ENCODE assay signal across 1 cellular context in the genomic region with DNA sequence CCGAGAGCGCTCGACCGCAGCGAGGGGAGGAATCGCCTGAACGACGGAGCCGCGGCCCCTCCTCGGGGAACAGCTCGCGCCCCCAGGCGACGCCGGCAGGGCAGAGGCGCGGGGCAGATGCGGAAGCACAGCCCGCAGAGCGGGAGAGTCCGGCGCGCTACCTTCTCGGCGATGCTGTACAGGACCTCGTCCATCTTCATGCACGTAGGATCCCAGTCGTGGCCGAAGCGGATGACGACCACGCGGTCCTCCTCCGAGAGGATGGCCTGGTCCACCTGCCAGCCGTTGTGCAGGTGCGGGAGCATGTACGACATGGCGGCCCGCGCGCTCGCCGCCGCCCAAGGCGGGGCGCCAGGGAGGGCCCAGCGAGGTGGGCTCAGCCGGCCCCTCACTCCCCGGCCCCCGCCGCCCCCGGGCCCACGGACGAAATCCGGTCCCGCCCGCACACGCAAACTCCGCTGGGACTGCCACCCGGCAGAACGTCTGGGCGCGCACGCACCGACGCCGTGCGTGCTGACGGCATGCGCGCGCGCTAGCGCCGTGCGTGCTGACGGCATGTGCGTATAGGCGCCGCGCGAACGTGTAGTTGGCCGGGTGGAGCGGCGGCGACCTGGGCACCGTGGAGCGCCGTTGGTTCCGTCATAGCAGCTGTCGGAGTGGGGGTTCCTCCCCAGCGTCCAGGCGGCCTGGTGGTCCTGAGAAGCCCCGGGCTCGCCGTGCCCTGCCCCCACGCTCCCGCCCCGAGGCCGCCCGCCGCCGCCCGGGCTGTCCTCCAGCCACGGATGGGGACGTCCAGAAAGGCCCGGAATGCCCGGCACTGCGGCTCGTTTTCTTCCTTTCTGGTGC.
TF ChIP-seq lines count a peak whose summit lies in the region.

A gene with protein sequence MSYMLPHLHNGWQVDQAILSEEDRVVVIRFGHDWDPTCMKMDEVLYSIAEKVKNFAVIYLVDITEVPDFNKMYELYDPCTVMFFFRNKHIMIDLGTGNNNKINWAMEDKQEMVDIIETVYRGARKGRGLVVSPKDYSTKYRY (minus strand): TSS at position 485 of the 846 bp plus-strand sequence. CDS start 171 bp downstream, at position 314.

TF ChIP-seq in HepG2, 621 proteins besides CTCF, POLR2A, EP300 and RAD21 (continued from another document and continues in another):
- no peak for TF ChIP-seq SSRP1 (CRISPR knock-in tag; IDR thresholded peaks at IDR 0.05)
- TF ChIP-seq ZFP36L1 (CRISPR knock-in tag; IDR thresholded peaks at IDR 0.05): peak; percentile 67; the same call in 1 of the 2 replicates
- peak; percentile 37; the same call in 1 of the 2 replicates for TF ChIP-seq ZNF160 (CRISPR knock-in tag; IDR thresholded peaks at IDR 0.05)
- peak; percentile 80 for TF ChIP-seq RFXAP (CRISPR knock-in tag; IDR thresholded peaks at IDR 0.05; ENCODE audit: borderline replicate concordance)
- TF ChIP-seq STAG1 (CRISPR knock-in tag; IDR thresholded peaks at IDR 0.05): peak; percentile 51
- TF ChIP-seq, protein P1, sequence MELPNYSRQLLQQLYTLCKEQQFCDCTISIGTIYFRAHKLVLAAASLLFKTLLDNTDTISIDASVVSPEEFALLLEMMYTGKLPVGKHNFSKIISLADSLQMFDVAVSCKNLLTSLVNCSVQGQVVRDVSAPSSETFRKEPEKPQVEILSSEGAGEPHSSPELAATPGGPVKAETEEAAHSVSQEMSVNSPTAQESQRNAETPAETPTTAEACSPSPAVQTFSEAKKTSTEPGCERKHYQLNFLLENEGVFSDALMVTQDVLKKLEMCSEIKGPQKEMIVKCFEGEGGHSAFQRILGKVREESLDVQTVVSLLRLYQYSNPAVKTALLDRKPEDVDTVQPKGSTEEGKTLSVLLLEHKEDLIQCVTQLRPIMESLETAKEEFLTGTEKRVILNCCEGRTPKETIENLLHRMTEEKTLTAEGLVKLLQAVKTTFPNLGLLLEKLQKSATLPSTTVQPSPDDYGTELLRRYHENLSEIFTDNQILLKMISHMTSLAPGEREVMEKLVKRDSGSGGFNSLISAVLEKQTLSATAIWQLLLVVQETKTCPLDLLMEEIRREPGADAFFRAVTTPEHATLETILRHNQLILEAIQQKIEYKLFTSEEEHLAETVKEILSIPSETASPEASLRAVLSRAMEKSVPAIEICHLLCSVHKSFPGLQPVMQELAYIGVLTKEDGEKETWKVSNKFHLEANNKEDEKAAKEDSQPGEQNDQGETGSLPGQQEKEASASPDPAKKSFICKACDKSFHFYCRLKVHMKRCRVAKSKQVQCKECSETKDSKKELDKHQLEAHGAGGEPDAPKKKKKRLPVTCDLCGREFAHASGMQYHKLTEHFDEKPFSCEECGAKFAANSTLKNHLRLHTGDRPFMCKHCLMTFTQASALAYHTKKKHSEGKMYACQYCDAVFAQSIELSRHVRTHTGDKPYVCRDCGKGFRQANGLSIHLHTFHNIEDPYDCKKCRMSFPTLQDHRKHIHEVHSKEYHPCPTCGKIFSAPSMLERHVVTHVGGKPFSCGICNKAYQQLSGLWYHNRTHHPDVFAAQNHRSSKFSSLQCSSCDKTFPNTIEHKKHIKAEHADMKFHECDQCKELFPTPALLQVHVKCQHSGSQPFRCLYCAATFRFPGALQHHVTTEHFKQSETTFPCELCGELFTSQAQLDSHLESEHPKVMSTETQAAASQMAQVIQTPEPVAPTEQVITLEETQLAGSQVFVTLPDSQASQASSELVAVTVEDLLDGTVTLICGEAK (IDR thresholded peaks at IDR 0.05): no peak
- TF ChIP-seq, protein P1 (CRISPR knock-in tag; IDR thresholded peaks at IDR 0.05): peak; percentile 76
- TF ChIP-seq, protein P2, sequence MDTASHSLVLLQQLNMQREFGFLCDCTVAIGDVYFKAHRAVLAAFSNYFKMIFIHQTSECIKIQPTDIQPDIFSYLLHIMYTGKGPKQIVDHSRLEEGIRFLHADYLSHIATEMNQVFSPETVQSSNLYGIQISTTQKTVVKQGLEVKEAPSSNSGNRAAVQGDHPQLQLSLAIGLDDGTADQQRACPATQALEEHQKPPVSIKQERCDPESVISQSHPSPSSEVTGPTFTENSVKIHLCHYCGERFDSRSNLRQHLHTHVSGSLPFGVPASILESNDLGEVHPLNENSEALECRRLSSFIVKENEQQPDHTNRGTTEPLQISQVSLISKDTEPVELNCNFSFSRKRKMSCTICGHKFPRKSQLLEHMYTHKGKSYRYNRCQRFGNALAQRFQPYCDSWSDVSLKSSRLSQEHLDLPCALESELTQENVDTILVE (CRISPR knock-in tag; IDR thresholded peaks at IDR 0.05): peak; percentile 63; the same call in 1 of the 2 replicates
- peak in 1 of 2 experiments; percentile 63; a peak in 1 of 4 replicates for TF ChIP-seq KLF16 (CRISPR knock-in tag; IDR thresholded peaks at IDR 0.05)
- peak; percentile 88; the same call in 1 of the 2 replicates for TF ChIP-seq ZNF563 (CRISPR knock-in tag; IDR thresholded peaks at IDR 0.05)
- peak; percentile 34; the same call in 1 of the 2 replicates for TF ChIP-seq RFXANK (CRISPR knock-in tag; IDR thresholded peaks at IDR 0.05)
- TF ChIP-seq, protein P3, sequence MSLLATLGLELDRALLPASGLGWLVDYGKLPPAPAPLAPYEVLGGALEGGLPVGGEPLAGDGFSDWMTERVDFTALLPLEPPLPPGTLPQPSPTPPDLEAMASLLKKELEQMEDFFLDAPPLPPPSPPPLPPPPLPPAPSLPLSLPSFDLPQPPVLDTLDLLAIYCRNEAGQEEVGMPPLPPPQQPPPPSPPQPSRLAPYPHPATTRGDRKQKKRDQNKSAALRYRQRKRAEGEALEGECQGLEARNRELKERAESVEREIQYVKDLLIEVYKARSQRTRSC (CRISPR knock-in tag; IDR thresholded peaks at IDR 0.05; ENCODE audit: low read depth): 0 out of 2 replicates have a peak, but pooled peaks have one; percentile 46
- TF ChIP-seq KDM1A (CRISPR knock-in tag; IDR thresholded peaks at IDR 0.05): no peak
- TF ChIP-seq REPIN1 (CRISPR knock-in tag; IDR thresholded peaks at IDR 0.05; ENCODE audit: borderline replicate concordance, low read depth): peak; percentile 67; the same call in 1 of the 2 replicates
- TF ChIP-seq GABPA (IDR thresholded peaks at IDR 0.05; ENCODE audit: low read depth, low read length): no peak
- no peak for TF ChIP-seq GABPA (CRISPR knock-in tag; IDR thresholded peaks at IDR 0.05; ENCODE audit: low read depth)
- TF ChIP-seq ZMYM4 (CRISPR knock-in tag; IDR thresholded peaks at IDR 0.05): peak; percentile 73; the same call in 1 of the 2 replicates
- TF ChIP-seq HNRNPK (IDR thresholded peaks at IDR 0.05; ENCODE audit: low read depth, low read length, poor library complexity, severe bottlenecking): peak; percentile 41
- TF ChIP-seq, protein P4, sequence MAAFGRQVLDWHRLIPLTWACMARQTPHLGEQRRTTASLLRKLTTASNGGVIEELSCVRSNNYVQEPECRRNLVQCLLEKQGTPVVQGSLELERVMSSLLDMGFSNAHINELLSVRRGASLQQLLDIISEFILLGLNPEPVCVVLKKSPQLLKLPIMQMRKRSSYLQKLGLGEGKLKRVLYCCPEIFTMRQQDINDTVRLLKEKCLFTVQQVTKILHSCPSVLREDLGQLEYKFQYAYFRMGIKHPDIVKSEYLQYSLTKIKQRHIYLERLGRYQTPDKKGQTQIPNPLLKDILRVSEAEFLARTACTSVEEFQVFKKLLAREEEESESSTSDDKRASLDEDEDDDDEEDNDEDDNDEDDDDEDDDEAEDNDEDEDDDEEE (CRISPR knock-in tag; IDR thresholded peaks at IDR 0.05): peak; percentile 65; the same call in 1 of the 2 replicates
- TF ChIP-seq, protein P5, sequence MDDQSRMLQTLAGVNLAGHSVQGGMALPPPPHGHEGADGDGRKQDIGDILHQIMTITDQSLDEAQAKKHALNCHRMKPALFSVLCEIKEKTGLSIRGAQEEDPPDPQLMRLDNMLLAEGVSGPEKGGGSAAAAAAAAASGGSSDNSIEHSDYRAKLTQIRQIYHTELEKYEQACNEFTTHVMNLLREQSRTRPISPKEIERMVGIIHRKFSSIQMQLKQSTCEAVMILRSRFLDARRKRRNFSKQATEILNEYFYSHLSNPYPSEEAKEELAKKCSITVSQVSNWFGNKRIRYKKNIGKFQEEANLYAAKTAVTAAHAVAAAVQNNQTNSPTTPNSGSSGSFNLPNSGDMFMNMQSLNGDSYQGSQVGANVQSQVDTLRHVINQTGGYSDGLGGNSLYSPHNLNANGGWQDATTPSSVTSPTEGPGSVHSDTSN (CRISPR knock-in tag; IDR thresholded peaks at IDR 0.05; ENCODE audit: borderline replicate concordance): peak; percentile 26; the same call in 1 of the 2 replicates
- TF ChIP-seq RELA (CRISPR knock-in tag; IDR thresholded peaks at IDR 0.05): 0 out of 2 replicates have a peak, but pooled peaks have one; percentile 12
- TF ChIP-seq ISX (CRISPR knock-in tag; conservative IDR thresholded peaks at IDR 0.05): 0 out of 2 replicates have a peak, but pooled peaks have one; percentile 38
- peak; percentile 95 for TF ChIP-seq HDAC1 (CRISPR knock-in tag; IDR thresholded peaks at IDR 0.05)
- TF ChIP-seq, protein P6, sequence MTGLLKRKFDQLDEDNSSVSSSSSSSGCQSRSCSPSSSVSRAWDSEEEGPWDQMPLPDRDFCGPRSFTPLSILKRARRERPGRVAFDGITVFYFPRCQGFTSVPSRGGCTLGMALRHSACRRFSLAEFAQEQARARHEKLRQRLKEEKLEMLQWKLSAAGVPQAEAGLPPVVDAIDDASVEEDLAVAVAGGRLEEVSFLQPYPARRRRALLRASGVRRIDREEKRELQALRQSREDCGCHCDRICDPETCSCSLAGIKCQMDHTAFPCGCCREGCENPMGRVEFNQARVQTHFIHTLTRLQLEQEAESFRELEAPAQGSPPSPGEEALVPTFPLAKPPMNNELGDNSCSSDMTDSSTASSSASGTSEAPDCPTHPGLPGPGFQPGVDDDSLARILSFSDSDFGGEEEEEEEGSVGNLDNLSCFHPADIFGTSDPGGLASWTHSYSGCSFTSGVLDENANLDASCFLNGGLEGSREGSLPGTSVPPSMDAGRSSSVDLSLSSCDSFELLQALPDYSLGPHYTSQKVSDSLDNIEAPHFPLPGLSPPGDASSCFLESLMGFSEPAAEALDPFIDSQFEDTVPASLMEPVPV (CRISPR knock-in tag; IDR thresholded peaks at IDR 0.05): 0 out of 2 replicates have a peak, but pooled peaks have one; percentile 38
- 0 out of 2 replicates have a peak, but pooled peaks have one; percentile 15 for TF ChIP-seq ERF (CRISPR knock-in tag; IDR thresholded peaks at IDR 0.05)
- TF ChIP-seq FOXA3 (CRISPR knock-in tag; IDR thresholded peaks at IDR 0.05): peak; percentile 28; the same call in 1 of the 2 replicates
- peak; percentile 94 for TF ChIP-seq ASH2L (IDR thresholded peaks at IDR 0.05; ENCODE audit: insufficient read length, low read depth, low read length)
- 0 out of 2 replicates have a peak, but pooled peaks have one; percentile 74 for TF ChIP-seq ZNF773 (CRISPR knock-in tag; IDR thresholded peaks at IDR 0.05; ENCODE audit: borderline replicate concordance)
- TF ChIP-seq, protein P7, sequence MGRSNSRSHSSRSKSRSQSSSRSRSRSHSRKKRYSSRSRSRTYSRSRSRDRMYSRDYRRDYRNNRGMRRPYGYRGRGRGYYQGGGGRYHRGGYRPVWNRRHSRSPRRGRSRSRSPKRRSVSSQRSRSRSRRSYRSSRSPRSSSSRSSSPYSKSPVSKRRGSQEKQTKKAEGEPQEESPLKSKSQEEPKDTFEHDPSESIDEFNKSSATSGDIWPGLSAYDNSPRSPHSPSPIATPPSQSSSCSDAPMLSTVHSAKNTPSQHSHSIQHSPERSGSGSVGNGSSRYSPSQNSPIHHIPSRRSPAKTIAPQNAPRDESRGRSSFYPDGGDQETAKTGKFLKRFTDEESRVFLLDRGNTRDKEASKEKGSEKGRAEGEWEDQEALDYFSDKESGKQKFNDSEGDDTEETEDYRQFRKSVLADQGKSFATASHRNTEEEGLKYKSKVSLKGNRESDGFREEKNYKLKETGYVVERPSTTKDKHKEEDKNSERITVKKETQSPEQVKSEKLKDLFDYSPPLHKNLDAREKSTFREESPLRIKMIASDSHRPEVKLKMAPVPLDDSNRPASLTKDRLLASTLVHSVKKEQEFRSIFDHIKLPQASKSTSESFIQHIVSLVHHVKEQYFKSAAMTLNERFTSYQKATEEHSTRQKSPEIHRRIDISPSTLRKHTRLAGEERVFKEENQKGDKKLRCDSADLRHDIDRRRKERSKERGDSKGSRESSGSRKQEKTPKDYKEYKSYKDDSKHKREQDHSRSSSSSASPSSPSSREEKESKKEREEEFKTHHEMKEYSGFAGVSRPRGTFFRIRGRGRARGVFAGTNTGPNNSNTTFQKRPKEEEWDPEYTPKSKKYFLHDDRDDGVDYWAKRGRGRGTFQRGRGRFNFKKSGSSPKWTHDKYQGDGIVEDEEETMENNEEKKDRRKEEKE (IDR thresholded peaks at IDR 0.05): no peak
- TF ChIP-seq, protein P8, sequence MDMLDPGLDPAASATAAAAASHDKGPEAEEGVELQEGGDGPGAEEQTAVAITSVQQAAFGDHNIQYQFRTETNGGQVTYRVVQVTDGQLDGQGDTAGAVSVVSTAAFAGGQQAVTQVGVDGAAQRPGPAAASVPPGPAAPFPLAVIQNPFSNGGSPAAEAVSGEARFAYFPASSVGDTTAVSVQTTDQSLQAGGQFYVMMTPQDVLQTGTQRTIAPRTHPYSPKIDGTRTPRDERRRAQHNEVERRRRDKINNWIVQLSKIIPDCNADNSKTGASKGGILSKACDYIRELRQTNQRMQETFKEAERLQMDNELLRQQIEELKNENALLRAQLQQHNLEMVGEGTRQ (IDR thresholded peaks at IDR 0.05; ENCODE audit: low read depth, low read length): no peak
- TF ChIP-seq, protein P8 (CRISPR knock-in tag; IDR thresholded peaks at IDR 0.05; ENCODE audit: borderline replicate concordance): no peak; the same call in 1 of the 2 replicates
